In genomic region chr18:22169889-22170420, GRCh38 we compare ENCODE assay signal across 8 cellular contexts. TPM values are rescaled to one million over a fixed set of nuclear protein-coding genes. Genes with fewer than 3 reads are reported as not detected.
A peak's percentile ranks its signal among the peaks of the same experiment; 100 is the strongest.
DNase-seq lines count a peak whose midpoint lies in the region; ATAC-seq and TF ChIP-seq lines count a peak whose summit lies in the region.

No MANE protein-coding gene starts in this region.

- H3K27me3 Mint-ChIP-seq in activated CD8-positive, alpha-beta T cell treated with anti-CD3 and anti-CD28 coated beads for 36 hours: peaks cover 74% of the 10 kb centered on the region

- H3K27ac ChIP-seq in C4-2B: peak overlapping the region; percentile 82

- intact Hi-C loops in activated CD8-positive, alpha-beta T cell treated with anti-CD3 and anti-CD28 coated beads for 36 hours (cut with micrococcal nuclease): loop anchor here (5.0 to 10.0 kb wide), 2 partner anchors 175 to 392 kb away; no protein-coding TSS in a partner anchor
- intact Hi-C loops in left cardiac atrium (cut with DNase I) (loop anchor here (2.0 to 10.0 kb wide), 6 partner anchors 97 to 393 kb away; no protein-coding TSS in a partner anchor), sciatic nerve (cut with DNase I) (loop anchor here (10.0 kb wide), 1 partner anchor 635 kb away; no protein-coding TSS in a partner anchor)

- no peaks in the 10 kb centered on the region for H3K9me3 Mint-ChIP-seq in activated CD8-positive, alpha-beta T cell treated with anti-CD3 and anti-CD28 coated beads for 36 hours

- peak overlapping the region; percentile 78 for H3K4me3 Mint-ChIP-seq in activated CD8-positive, alpha-beta T cell treated with anti-CD3 and anti-CD28 coated beads for 36 hours

- peak; percentile 9 for ATAC-seq in HG02642 (IDR thresholded peaks at IDR 0.05; ENCODE audit: poor library complexity, unreplicated experiment)
- peak; percentile 31 for ATAC-seq in activated CD8-positive, alpha-beta T cell treated with anti-CD3 and anti-CD28 coated beads for 36 hours
- ATAC-seq in left cardiac atrium: peak; percentile 3 to 5
- peak; percentile 44 for ATAC-seq in sciatic nerve
- ATAC-seq in GM18517 (IDR thresholded peaks at IDR 0.05; ENCODE audit: unreplicated experiment): no peak

- H3K36me3 Mint-ChIP-seq in activated CD8-positive, alpha-beta T cell treated with anti-CD3 and anti-CD28 coated beads for 36 hours (ENCODE audit: low read depth): no peaks in the 10 kb centered on the region

- TF ChIP-seq CTCF in C4-2B (conservative IDR thresholded peaks at IDR 0.05): no peak; the same call in 1 of the 2 replicates
- no peak for TF ChIP-seq CTCF in activated CD8-positive, alpha-beta T cell treated with anti-CD3 and anti-CD28 coated beads for 36 hours (IDR thresholded peaks at IDR 0.05)

- DNase-seq in activated CD8-positive, alpha-beta T cell treated with anti-CD3 and anti-CD28 coated beads for 36 hours: peak; percentile 35
- DNase-seq in left cardiac atrium (peak; percentile 56), sciatic nerve (ENCODE audit: low spot score) (no peak), NAMALWA (ENCODE audit: low spot score) (no peak), LoVo (ENCODE audit: low spot score) (no peak)

- CTCF ChIA-PET in activated CD8-positive, alpha-beta T cell treated with anti-CD3 and anti-CD28 coated beads for 36 hours (lab: Charles Lee): no interaction called here

- POLR2A ChIA-PET in activated CD8-positive, alpha-beta T cell treated with anti-CD3 and anti-CD28 coated beads for 36 hours (lab: Charles Lee): no interaction called here

- H3K27ac Mint-ChIP-seq in activated CD8-positive, alpha-beta T cell treated with anti-CD3 and anti-CD28 coated beads for 36 hours: no peak overlapping the region

- H3K4me1 Mint-ChIP-seq in activated CD8-positive, alpha-beta T cell treated with anti-CD3 and anti-CD28 coated beads for 36 hours (ENCODE audit: low read depth): peaks cover 23% of the 10 kb centered on the region

RNA-seq across cellular contexts. Expression of gene GATA6, which starts 0.6 kb away (rescaled TPM):
- total RNA-seq in activated CD8-positive, alpha-beta T cell treated with anti-CD3 and anti-CD28 coated beads for 36 hours: not detected
- total RNA-seq in left cardiac atrium: 10 to 100 TPM; 43.9 to 59.6 TPM
- 5.3 TPM for total RNA-seq in sciatic nerve

Comparison
In these comparisons a context has a peak if more than half of its experiments do, and no peak if none do; other contexts are left out.
1. DNase-seq: peak in activated CD8-positive, alpha-beta T cell treated with anti-CD3 and anti-CD28 coated beads for 36 hours (single experiment) and left cardiac atrium (single experiment); none in sciatic nerve (single experiment), NAMALWA (single experiment) and LoVo (single experiment).